In the genomic region with DNA sequence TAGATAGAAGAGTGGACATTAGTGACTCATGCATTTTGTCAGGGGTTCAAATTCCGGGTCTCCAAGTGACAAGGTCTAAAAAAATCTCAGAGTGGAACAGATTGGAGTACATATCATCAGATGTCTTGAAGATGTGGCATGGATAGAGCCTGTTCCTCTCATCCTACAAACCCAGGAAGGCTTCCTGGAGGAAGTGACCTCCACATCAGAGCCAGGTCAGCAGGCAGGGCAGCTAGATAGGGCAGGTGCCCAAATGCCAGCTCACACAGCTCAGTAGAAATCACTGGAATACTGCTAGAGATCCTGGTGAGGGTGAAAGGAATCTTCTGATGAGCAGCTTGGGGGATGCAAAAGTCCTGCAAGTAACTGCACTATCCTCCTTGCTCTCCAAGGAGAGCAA, we compare ENCODE assay signal across 10 cellular contexts.
"Had no signal": no experiment of that assay in that cellular context is flagged by ENCODE, and none has a peak within 500 bp of the region (broad histone marks: within the 10 kb centered on the region; RNA-seq: fewer than 3 reads in every experiment).

No MANE protein-coding gene starts in this region.

- H3K4me2 ChIP-seq: GM23338 had no signal

- FAIRE-seq: H1, H54 had no signal

- H3K36me3 ChIP-seq: HAP-1 had no signal

- H3K9ac ChIP-seq: GM23248 had no signal

- H2AFZ ChIP-seq: GM23248, GM23338 had no signal

- H3K4me3 ChIP-seq: GM23248, GM23338, HAP-1 had no signal

- H3K9me3 ChIP-seq: HAP-1 had no signal

- DNase-seq: GOT3, H7, H9, HCEC 1CT, HFFc6 had no signal

- H3K4me1 ChIP-seq: HAP-1 had no signal

- H3K27ac ChIP-seq: GM23248 had no signal
